Comparison of ENCODE assay signal across 16 cellular contexts in the genomic region with DNA sequence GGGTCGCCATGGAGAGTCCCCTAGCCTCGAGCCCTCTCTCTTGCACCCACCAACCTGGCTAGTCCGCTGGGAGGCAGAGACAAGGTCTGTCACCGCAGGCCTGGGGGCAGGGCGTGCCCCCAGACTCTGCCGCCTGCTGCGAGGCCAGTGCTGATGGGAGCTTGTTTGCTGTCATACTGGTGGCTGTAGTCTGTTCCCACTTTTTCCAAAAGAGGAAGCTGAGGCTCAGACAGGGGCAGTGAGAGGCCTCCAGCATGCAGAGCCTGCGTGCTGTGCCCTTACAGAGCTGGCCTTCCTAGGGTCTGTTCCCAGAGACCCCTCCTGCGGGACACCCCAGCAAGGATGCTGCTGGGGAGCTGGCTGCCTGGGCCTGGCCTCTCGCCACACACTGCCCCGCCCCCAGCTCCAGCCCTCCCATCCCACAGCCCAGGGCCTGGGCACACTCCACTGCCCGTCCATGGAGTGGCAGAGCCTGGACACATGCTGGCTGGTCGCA. TPM values are rescaled to one million over a fixed set of nuclear protein-coding genes. Genes with fewer than 3 reads are reported as not detected.
A peak's percentile ranks its signal among the peaks of the same experiment; 100 is the strongest.
DNase-seq lines count a peak whose midpoint lies in the region; ATAC-seq, FAIRE-seq and TF ChIP-seq lines count a peak whose summit lies in the region.
"Had no signal": no experiment of that assay in that cellular context is flagged by ENCODE, and none has a peak within 500 bp of the region (broad histone marks: within the 10 kb centered on the region; RNA-seq: fewer than 3 reads in every experiment).

No MANE protein-coding gene starts in this region.

- no TSS peak for BruUV-seq in HepG2 (replicated peaks; lab: Mats Ljungman, UMichigan)

- no peaks in the 10 kb centered on the region for H3K79me2 ChIP-seq in HepG2 (ENCODE audit: insufficient read depth, low read length)

- H3K27me3 ChIP-seq in right lobe of liver (no peaks in the 10 kb centered on the region), HepG2 (ENCODE audit: control insufficient read depth in 1 of 2, insufficient read depth in 2 of 2, low read length in 2 of 2) (peaks cover 0 to 3% of the 10 kb centered on the region in 2 experiments; a peak in 1 of 5 replicates), heart right ventricle (no peaks in the 10 kb centered on the region), upper lobe of right lung (no peaks in the 10 kb centered on the region)
- H3K27me3 ChIP-seq: body of pancreas had no signal

- TF ChIP-seq POLR2A in right lobe of liver (IDR thresholded peaks at IDR 0.05) (no peak), HepG2 (IDR thresholded peaks at IDR 0.05; ENCODE audit: insufficient read depth in 1 of 2, low read depth in 2 of 2, low read length in 2 of 2) (no peak)

- CTCF ChIA-PET in HepG2 (lab: Yijun Ruan, JAX; ENCODE audit: low intra/inter-chr PET ratio, low total read pairs) = no interaction called here

- no peaks in the 10 kb centered on the region for H3K36me3 Mint-ChIP-seq in progenitor cell of endocrine pancreas (ENCODE audit: insufficient read depth)

- POLR2A ChIA-PET in HepG2 (lab: Yijun Ruan, JAX) = no interaction called here

- no peak overlapping the region for H3K4me3 Mint-ChIP-seq in progenitor cell of endocrine pancreas (ENCODE audit: low read depth)
- H3K4me3 Mint-ChIP-seq: endodermal cell; stimulated activated naive CD8-positive, alpha-beta T cell treated with anti-CD3 and anti-CD28 coated beads, Interleukin-15, Interleukin-2, amounts not matched to agents 100 ng/mL and 50 ng/mL, for 24 hours; T-helper 2 cell treated with Interferon-gamma antibody and Interleukin-4, amounts not matched to agents 5 μg/mL and 100 μg/mL, for 36 hours had no signal

- in situ Hi-C loops in HepG2 (cut with HindIII; ENCODE audit: extremely low pct_ligation_motif_present, low pct_unique_long_range_greater_than_20kb) = no loop called here

- H2AFZ ChIP-seq in HepG2 (ENCODE audit: low read length) = no peak overlapping the region
- H2AFZ ChIP-seq: PC-9 had no signal

- no peak overlapping the region for H3K9ac ChIP-seq in HepG2 (ENCODE audit: insufficient read depth, low read depth, low read length)

- TF ChIP-seq CTCF in right lobe of liver (IDR thresholded peaks at IDR 0.05) = no peak
- no peak for TF ChIP-seq CTCF in HepG2 (CRISPR knock-in tag; IDR thresholded peaks at IDR 0.05)
- TF ChIP-seq CTCF in heart right ventricle (IDR thresholded peaks at IDR 0.05) = no peak
- TF ChIP-seq CTCF in upper lobe of right lung (IDR thresholded peaks at IDR 0.05) = no peak
- no peak for TF ChIP-seq CTCF in progenitor cell of endocrine pancreas (IDR thresholded peaks at IDR 0.05; ENCODE audit: unreplicated experiment)

- FAIRE-seq in HepG2 (lab: Jason Lieb, UNC) = no peak

- no peaks in the 10 kb centered on the region for H4K20me1 ChIP-seq in HepG2 (ENCODE audit: insufficient read depth, low read length)

- H3K36me3 ChIP-seq in right lobe of liver (no peaks in the 10 kb centered on the region), HepG2 (replicated peaks in 1 of 2; ENCODE audit: control insufficient read depth in 1 of 2, insufficient read depth in 2 of 2, low read length in 2 of 2) (no peaks in the 10 kb centered on the region), heart right ventricle (peaks cover 0 to 29% (median 0%) of the 10 kb centered on the region in 9 donors), upper lobe of right lung (no peaks in the 10 kb centered on the region)

- H3K4me3 ChIP-seq in right lobe of liver = no peak overlapping the region
- H3K4me3 ChIP-seq in HepG2 (replicated peaks in 1 of 3; ENCODE audit: insufficient read depth in 1 of 3, low read depth in 2 of 3, low read length in 3 of 3) = no peak overlapping the region
- H3K4me3 ChIP-seq in heart right ventricle = no peak overlapping the region
- no peak overlapping the region for H3K4me3 ChIP-seq in upper lobe of right lung
- H3K4me3 ChIP-seq: body of pancreas, PC-9 had no signal

- DNase-seq in right lobe of liver (no peak), HepG2 (ENCODE audit: low spot score) (no peak), SIG-M5 (lab: John Stamatoyannopoulos, UW) (peak; percentile 35), heart right ventricle (no peak), upper lobe of right lung (no peak), T-helper 9 cell (no peak), progenitor cell of endocrine pancreas (ENCODE audit: low spot score, unreplicated experiment) (no peak)
- DNase-seq: endodermal cell, Karpas-422, NCI-H2171 treated with DMSO at 0.1 percent for 48 hours, PC-9 had no signal

- no peak overlapping the region for H3K4me2 ChIP-seq in HepG2 (ENCODE audit: low read depth, low read length)
- H3K4me2 ChIP-seq: PC-9 had no signal

- no peak overlapping the region for H3K27ac Mint-ChIP-seq in progenitor cell of endocrine pancreas
- H3K27ac Mint-ChIP-seq: endodermal cell had no signal

- no peaks in the 10 kb centered on the region for H3K9me3 ChIP-seq in right lobe of liver
- H3K9me3 ChIP-seq in HepG2 (ENCODE audit: low read length) = no peaks in the 10 kb centered on the region
- H3K9me3 ChIP-seq in heart right ventricle = no peaks in the 10 kb centered on the region
- H3K9me3 ChIP-seq in upper lobe of right lung = no peaks in the 10 kb centered on the region
- H3K9me3 ChIP-seq: body of pancreas had no signal

- no peak overlapping the region for H3K27ac ChIP-seq in right lobe of liver
- no peak overlapping the region for H3K27ac ChIP-seq in HepG2 (ENCODE audit: extremely low read length, insufficient read depth, low read length)
- H3K27ac ChIP-seq in heart right ventricle = peak overlapping the region in 1 of 10 donors; percentile 73
- H3K27ac ChIP-seq in upper lobe of right lung = no peak overlapping the region
- H3K27ac ChIP-seq: body of pancreas, PC-9 had no signal

- no peaks in the 10 kb centered on the region for H3K27me3 Mint-ChIP-seq in progenitor cell of endocrine pancreas
- H3K27me3 Mint-ChIP-seq: stimulated activated naive CD8-positive, alpha-beta T cell treated with anti-CD3 and anti-CD28 coated beads, Interleukin-15, Interleukin-2, amounts not matched to agents 100 ng/mL and 50 ng/mL, for 24 hours had no signal

- H3K4me1 Mint-ChIP-seq in progenitor cell of endocrine pancreas (ENCODE audit: low read depth) = peaks cover 1% of the 10 kb centered on the region
- H3K4me1 Mint-ChIP-seq: endodermal cell had no signal

- 80% methylated on average over 1 of the region's 13 CpGs for WGBS in right lobe of liver (ENCODE audit: insufficient coverage, low coverage, low lambda C conversion rate, missing lambda C conversion rate)
- WGBS in HepG2 (ENCODE audit: low lambda C conversion rate) = 61% methylated on average over 2 of the region's 13 CpGs
- WGBS in heart right ventricle, 2 donors = 85 to 87% methylated on average over 13 of the region's 13 CpGs

- TF ChIP-seq EP300 in HepG2 (IDR thresholded peaks at IDR 0.05; ENCODE audit: low read depth in 2 of 2, low read length in 2 of 2) (no peak), HepG2 (CRISPR knock-in tag; IDR thresholded peaks at IDR 0.05; ENCODE audit: borderline replicate concordance) (no peak)

- H3K9me3 Mint-ChIP-seq in progenitor cell of endocrine pancreas (ENCODE audit: low read depth) = no peaks in the 10 kb centered on the region
- H3K9me3 Mint-ChIP-seq: endodermal cell; stimulated activated naive CD8-positive, alpha-beta T cell treated with anti-CD3 and anti-CD28 coated beads, Interleukin-15, Interleukin-2, amounts not matched to agents 100 ng/mL and 50 ng/mL, for 24 hours; T-helper 2 cell treated with Interferon-gamma antibody and Interleukin-4, amounts not matched to agents 5 μg/mL and 100 μg/mL, for 36 hours had no signal

- no peak for TF ChIP-seq RAD21 in HepG2 (CRISPR knock-in tag; IDR thresholded peaks at IDR 0.05)

- ATAC-seq in right lobe of liver (peak; percentile 37 to 70 (median 50)), HepG2 (no peak), heart right ventricle (peak in 5 of 8 donors; percentile 21 to 56 (median 36)), upper lobe of right lung (peak; percentile 71), GM18873 (IDR thresholded peaks at IDR 0.05; ENCODE audit: low FRiP score, unreplicated experiment) (no peak)
- ATAC-seq: body of pancreas had no signal

- H3K4me1 ChIP-seq in right lobe of liver = no peaks in the 10 kb centered on the region
- H3K4me1 ChIP-seq in HepG2 (ENCODE audit: insufficient read depth, low read length) = peaks cover 7% of the 10 kb centered on the region
- peaks cover 0 to 44% (median 0%) of the 10 kb centered on the region in 9 donors for H3K4me1 ChIP-seq in heart right ventricle
- no peaks in the 10 kb centered on the region for H3K4me1 ChIP-seq in upper lobe of right lung
- H3K4me1 ChIP-seq: body of pancreas had no signal

- intact Hi-C loops in right lobe of liver (cut with DNase I) = no loop called here
- intact Hi-C loops in HepG2 (cut with micrococcal nuclease; ENCODE audit: unreplicated experiment) = loop anchor here (2.0 kb wide), 1 partner anchor 71 kb away; no protein-coding TSS in a partner anchor
- intact Hi-C loops in heart right ventricle (cut with DNase I) = no loop called here
- intact Hi-C loops in upper lobe of right lung (cut with DNase I) = no loop called here

RNA-seq across cellular contexts. Expression of a gene that starts 21.0 kb away (rescaled TPM):
- total RNA-seq in right lobe of liver = 10 to 100 TPM in 4 of 6 experiments, 1 to 10 TPM in 2; 6.5 to 51.5 (median 31.2) TPM
- 6.0 and 7.0 TPM in 2 replicates for total RNA-seq in HepG2 (2016; rRNA removed; fragmentation: Illumina TruSeq; extraction: Trizol)
- total RNA-seq in HepG2 (2016; cell fraction: cytosol; rRNA removed; fragmentation: Illumina TruSeq; extraction: Trizol; ENCODE audit: low read depth) = 10.2 and 12.4 TPM in 2 replicates
- 6.3 and 8.8 TPM in 2 replicates for total RNA-seq in HepG2 (2016; cell fraction: insoluble cytoplasmic fraction; rRNA removed; fragmentation: Illumina TruSeq; extraction: Trizol)
- total RNA-seq in HepG2 (2016; cell fraction: membrane; rRNA removed; fragmentation: Illumina TruSeq; extraction: Trizol) = 10.0 and 14.6 TPM in 2 replicates
- total RNA-seq in HepG2 (2016; cell fraction: nucleus; rRNA removed; fragmentation: Illumina TruSeq; extraction: Trizol) = 4.9 and 5.2 TPM in 2 replicates
- 9.1 and 11.7 TPM in 2 replicates for polyA plus RNA-seq in HepG2 (2011; rRNA removed)
- 6.2 and 9.7 TPM in 2 replicates for polyA plus RNA-seq in HepG2 (2011; cell fraction: cytosol; rRNA removed)
- 4.6 and 5.9 TPM in 2 replicates for polyA plus RNA-seq in HepG2 (2011; cell fraction: nucleus; rRNA removed)
- polyA plus RNA-seq in HepG2 (2012) = 4.2 and 5.4 TPM in 2 replicates
- polyA plus RNA-seq in HepG2 (2016; cell fraction: cytosol; fragmentation: Illumina TruSeq; extraction: Trizol; ENCODE audit: low read depth) = 12.5 and 16.5 TPM in 2 replicates
- 5.3 and 7.1 TPM in 2 replicates for polyA plus RNA-seq in HepG2 (2016; cell fraction: insoluble cytoplasmic fraction; fragmentation: Illumina TruSeq; extraction: Trizol; ENCODE audit: low read depth)
- 12.6 and 14.6 TPM in 2 replicates for polyA plus RNA-seq in HepG2 (2016; cell fraction: membrane; fragmentation: Illumina TruSeq; extraction: Trizol; ENCODE audit: low read depth)
- polyA plus RNA-seq in HepG2 (2016; cell fraction: nucleus; fragmentation: Illumina TruSeq; extraction: Trizol; ENCODE audit: insufficient read depth, low read depth) = 9.7 and 10.7 TPM in 2 replicates
- 7.9 TPM in 1 of 2 replicates, not detected in the other for polyA minus RNA-seq in HepG2 (2011; rRNA and poly(A)+ RNA removed; ENCODE audit: low replicate concordance)
- polyA minus RNA-seq in HepG2 (2011; cell fraction: cytosol; rRNA and poly(A)+ RNA removed) = 1.8 and 2.8 TPM in 2 replicates
- 0.90 and 0.99 TPM in 2 replicates for polyA minus RNA-seq in HepG2 (2011; cell fraction: nucleus; rRNA and poly(A)+ RNA removed)
- 1 to 10 TPM in 3 of 10 donors, under 1 TPM in 6, not detected in 1; 0.40 to 2.1 (median 0.79) TPM for total RNA-seq in heart right ventricle
- polyA plus RNA-seq in heart right ventricle = under 1 TPM; 0.74 to 0.88 TPM
- total RNA-seq in upper lobe of right lung = 4.8 TPM
- total RNA-seq in progenitor cell of endocrine pancreas = 0.43 and 1.2 TPM in 2 replicates
- total RNA-seq: lung microvascular endothelial cell had no signal

RNA-seq across cellular contexts. Expression of a gene that starts 58.5 kb away (rescaled TPM):
- 10 to 100 TPM in 3 of 6 experiments, 1 to 10 TPM in 3; 6.3 to 31.7 (median 12.1) TPM for total RNA-seq in right lobe of liver
- 15.2 and 18.4 TPM in 2 replicates for total RNA-seq in HepG2 (2016; rRNA removed; fragmentation: Illumina TruSeq; extraction: Trizol)
- total RNA-seq in HepG2 (2016; cell fraction: cytosol; rRNA removed; fragmentation: Illumina TruSeq; extraction: Trizol; ENCODE audit: low read depth) = 15.8 and 20.2 TPM in 2 replicates
- 18.6 and 20.5 TPM in 2 replicates for total RNA-seq in HepG2 (2016; cell fraction: insoluble cytoplasmic fraction; rRNA removed; fragmentation: Illumina TruSeq; extraction: Trizol)
- 17.3 and 29.5 TPM in 2 replicates for total RNA-seq in HepG2 (2016; cell fraction: membrane; rRNA removed; fragmentation: Illumina TruSeq; extraction: Trizol)
- total RNA-seq in HepG2 (2016; cell fraction: nucleus; rRNA removed; fragmentation: Illumina TruSeq; extraction: Trizol) = 8.3 and 12.2 TPM in 2 replicates
- polyA plus RNA-seq in HepG2 (2011; rRNA removed) = 47.2 and 62.0 TPM in 2 replicates
- polyA plus RNA-seq in HepG2 (2011; cell fraction: cytosol; rRNA removed) = 33.8 and 73.1 TPM in 2 replicates
- 101 and 106 TPM in 2 replicates for polyA plus RNA-seq in HepG2 (2011; cell fraction: nucleus; rRNA removed)
- polyA plus RNA-seq in HepG2 (2012) = 14.6 TPM in 2 replicates
- polyA plus RNA-seq in HepG2 (2016; cell fraction: cytosol; fragmentation: Illumina TruSeq; extraction: Trizol; ENCODE audit: low read depth) = 16.0 and 27.0 TPM in 2 replicates
- 14.7 and 18.5 TPM in 2 replicates for polyA plus RNA-seq in HepG2 (2016; cell fraction: insoluble cytoplasmic fraction; fragmentation: Illumina TruSeq; extraction: Trizol; ENCODE audit: low read depth)
- polyA plus RNA-seq in HepG2 (2016; cell fraction: membrane; fragmentation: Illumina TruSeq; extraction: Trizol; ENCODE audit: low read depth) = 13.4 and 18.5 TPM in 2 replicates
- polyA plus RNA-seq in HepG2 (2016; cell fraction: nucleus; fragmentation: Illumina TruSeq; extraction: Trizol; ENCODE audit: insufficient read depth, low read depth) = 25.1 and 25.9 TPM in 2 replicates
- polyA minus RNA-seq in HepG2 (2011; rRNA and poly(A)+ RNA removed; ENCODE audit: low replicate concordance) = 11.5 and 28.1 TPM in 2 replicates
- 14.0 and 17.6 TPM in 2 replicates for polyA minus RNA-seq in HepG2 (2011; cell fraction: cytosol; rRNA and poly(A)+ RNA removed)
- polyA minus RNA-seq in HepG2 (2011; cell fraction: nucleus; rRNA and poly(A)+ RNA removed) = 11.3 and 12.8 TPM in 2 replicates
- total RNA-seq in heart right ventricle = 10 to 100 TPM; 22.3 to 33.7 (median 25.9) TPM
- 10 to 100 TPM; 41.9 to 47.3 TPM for polyA plus RNA-seq in heart right ventricle
- total RNA-seq in upper lobe of right lung = 31.8 TPM
- total RNA-seq in progenitor cell of endocrine pancreas = 19.3 and 20.4 TPM in 2 replicates

Comparison
In these comparisons a context has a peak if more than half of its experiments do, and no peak if none do; other contexts are left out.
1. ATAC-seq: peak in right lobe of liver (4 of 4), heart right ventricle (5 of 8) and upper lobe of right lung (single experiment); none in HepG2 (single experiment) and GM18873 (single experiment).